In the genomic region with DNA sequence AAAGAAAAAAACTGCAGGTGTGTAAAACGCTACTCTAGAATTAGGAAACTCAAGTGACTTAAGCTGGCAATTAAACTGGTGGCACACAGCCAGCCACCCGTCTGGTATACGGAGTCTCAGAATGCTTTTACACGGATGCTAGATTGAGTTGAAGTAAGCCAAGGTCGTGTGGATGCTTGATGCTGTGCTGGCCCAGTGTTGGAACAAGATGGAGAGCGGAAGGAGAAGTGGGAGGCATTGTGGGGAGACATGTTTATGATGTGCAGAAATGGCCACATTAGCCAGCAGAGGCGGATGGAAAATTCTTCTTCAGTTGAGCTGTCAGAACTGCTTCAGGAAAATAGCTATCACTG, we compare ENCODE assay signal across 17 cellular contexts.
"Had no signal": no experiment of that assay in that cellular context is flagged by ENCODE, and none has a peak within 500 bp of the region (broad histone marks: within the 10 kb centered on the region; RNA-seq: fewer than 3 reads in every experiment).

No MANE protein-coding gene starts in this region.

- H3K27me3 ChIP-seq: vagina had no signal

- H3K27ac ChIP-seq: epithelial cell of prostate, vagina had no signal

- DNase-seq: activated CD4-positive, alpha-beta T cell treated with anti-CD3 and anti-CD28 coated beads for 4 hours; activated CD4-positive, alpha-beta T cell treated with anti-CD3 and anti-CD28 coated beads, Interleukin-2, amount 50 U/mL, for 48 hours; activated CD4-positive, CD25-positive, alpha-beta regulatory T cell; activated CD8-positive, alpha-beta memory T cell treated with anti-CD3 and anti-CD28 coated beads, Interleukin-2, amount 50 U/mL, for 48 hours; activated naive CD4-positive, alpha-beta T cell treated with Interleukin-2 at 50 U/mL for 16 hours; activated naive CD8-positive, alpha-beta T cell treated with anti-CD3 and anti-CD28 coated beads for 36 hours; activated T-cell treated with anti-CD3 and anti-CD28 coated beads, Interleukin-2, amount 50 U/mL, for 4 hours; kidney; mucosa of descending colon; nephron progenitor cell; stimulated activated CD4-positive, alpha-beta T cell treated with anti-CD3 and anti-CD28 coated beads, Interleukin-2, amount 100 ng/mL, for 48 hours; stimulated activated CD8-positive, alpha-beta memory T cell treated with anti-CD3 and anti-CD28 coated beads, Interleukin-4, amount 100 ng/mL, for 48 hours; stimulated activated naive B cell treated with anti-CD40 and anti-IgM and Interleukin-4, amounts not matched to agents 10 μg/mL and 1 μg/mL and 100 μg/mL, for 72 hours; T-helper 17 cell; trophoblast cell had no signal

- ATAC-seq: activated T-cell treated with anti-CD3 and anti-CD28 coated beads, Interleukin-2, amount 50 U/mL, for 4 hours; mucosa of descending colon; stimulated activated naive B cell treated with anti-CD40 and anti-IgM and Interleukin-4, amounts not matched to agents 10 μg/mL and 1 μg/mL and 100 μg/mL, for 72 hours; T-helper 17 cell had no signal

- H3K4me1 ChIP-seq: vagina had no signal

- H3K36me3 ChIP-seq: vagina had no signal

- H3K4me3 ChIP-seq: mucosa of descending colon, vagina had no signal

- H3K9me3 ChIP-seq: mucosa of descending colon, vagina had no signal
